1 cellular context compared by ENCODE assay signal in the genomic region with DNA sequence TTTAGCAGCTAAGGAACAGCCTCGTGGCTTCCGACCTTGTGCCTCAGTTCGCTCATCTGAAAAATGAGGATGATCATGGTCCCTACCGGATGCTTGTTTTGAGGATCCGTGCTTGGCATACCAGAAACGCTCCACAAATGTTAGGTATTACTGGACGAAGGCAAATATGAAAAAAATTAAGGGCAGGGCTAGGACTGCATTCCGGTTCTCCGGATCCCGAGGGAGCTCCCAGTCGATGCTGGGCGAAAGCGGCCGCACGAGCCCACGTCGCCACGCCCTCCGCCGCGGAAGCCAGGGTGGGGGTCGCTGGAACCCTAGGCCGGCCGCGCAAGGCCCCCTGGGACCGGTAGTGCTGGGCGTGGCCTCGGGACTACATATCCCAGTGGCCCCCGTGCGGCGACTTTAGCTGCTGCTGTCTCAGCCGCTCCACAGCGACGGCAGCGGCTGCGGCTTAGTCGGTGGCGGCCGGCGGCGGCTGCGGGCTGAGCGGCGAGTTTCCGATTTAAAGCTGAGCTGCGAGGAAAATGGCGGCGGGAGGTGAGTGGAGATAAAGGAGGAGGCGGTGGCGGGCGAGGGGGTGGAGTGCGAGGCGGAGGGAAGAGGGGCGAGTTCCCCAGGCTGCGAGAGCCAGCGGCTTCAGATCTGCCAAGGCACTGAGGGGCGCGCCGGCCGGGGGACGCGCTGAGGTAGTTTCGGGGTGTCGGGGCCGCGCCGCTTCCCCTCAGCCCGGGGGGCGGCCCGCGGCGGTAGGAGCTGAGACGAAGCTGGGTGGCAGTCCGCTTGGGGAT.
TF ChIP-seq lines count a peak whose summit lies in the region.

A gene (plus strand): TSS at position 405 of the 788 bp plus-strand sequence. CDS start 120,361 bp downstream, outside the sequence.

TF ChIP-seq in HCT116, 20 proteins besides CTCF, POLR2A, EP300 and RAD21 (continued from another document):
- TF ChIP-seq SRF (IDR thresholded peaks at IDR 0.05; ENCODE audit: low read depth) (no peak), EZH2phosphoT487 (IDR thresholded peaks at IDR 0.05; ENCODE audit: borderline replicate concordance) (no peak), EGR1 (IDR thresholded peaks at IDR 0.05; ENCODE audit: low read depth) (0 out of 2 replicates have a peak, but pooled peaks have one; percentile 31), CBX3 (IDR thresholded peaks at IDR 0.05; ENCODE audit: low read depth) (peak; percentile 92)
